ENCODE assay signal across 9 cellular contexts in genomic region chr7:26857170-26857533, GRCh38. TPM values are rescaled to one million over a fixed set of nuclear protein-coding genes. Genes with fewer than 3 reads are reported as not detected.
A peak's percentile ranks its signal among the peaks of the same experiment; 100 is the strongest.
DNase-seq lines count a peak whose midpoint lies in the region; TF ChIP-seq lines count a peak whose summit lies in the region.
"Had no signal": no experiment of that assay in that cellular context is flagged by ENCODE, and none has a peak within 500 bp of the region (broad histone marks: within the 10 kb centered on the region; RNA-seq: fewer than 3 reads in every experiment).

No MANE protein-coding gene starts in this region.

- no peaks in the 10 kb centered on the region for H3K9me2 ChIP-seq in SK-N-SH

- H3K79me2 ChIP-seq in SK-N-SH (ENCODE audit: insufficient read depth), result no peaks in the 10 kb centered on the region; the same call in 1 of the 2 replicates

- WGBS in mesodermal cell (ENCODE audit: insufficient coverage in 2 of 2), 2 experiments, result 0 to 7% methylated on average over 6 of the region's 9 CpGs
- WGBS in suprapubic skin, result 75% methylated on average over 9 of the region's 9 CpGs
- 3% methylated on average over 9 of the region's 9 CpGs for WGBS in SK-N-SH (ENCODE audit: low lambda C conversion rate)

- intact Hi-C loops in dendritic cell treated with granulocyte-macrophage colony-stimulating factor and Interleukin-4, amounts not matched to agents 40 ng/mL and 50 ng/mL, for 4 days (cut with micrococcal nuclease), result loop anchor here (10.0 kb wide), 1 partner anchor 962 kb away; no protein-coding TSS in a partner anchor

- no peak overlapping the region for H3K4me2 ChIP-seq in SK-N-SH

- H3K27me3 ChIP-seq in suprapubic skin (no peaks in the 10 kb centered on the region), SK-N-SH (ENCODE audit: insufficient read depth) (peaks cover 45% of the 10 kb centered on the region; the same call in 1 of the 2 replicates)

- POLR2A ChIA-PET in SK-N-SH (lab: Yijun Ruan, JAX), result no interaction called here

- peak overlapping the region; percentile 14 for H3K4me3 ChIP-seq in mesodermal cell (ENCODE audit: extremely low read depth, insufficient read depth, low read length, poor library complexity, severe bottlenecking)
- peak overlapping the region; percentile 40 for H3K4me3 ChIP-seq in suprapubic skin
- no peak overlapping the region for H3K4me3 ChIP-seq in SK-N-SH (ENCODE audit: low read depth in 2 of 2, low read length in 1 of 2)

- peaks cover 2% of the 10 kb centered on the region for H3K27me3 Mint-ChIP-seq in IgD-negative memory B cell
- H3K27me3 Mint-ChIP-seq in dendritic cell treated with granulocyte-macrophage colony-stimulating factor and Interleukin-4, amounts not matched to agents 40 ng/mL and 50 ng/mL, for 4 days, result peaks cover 10% of the 10 kb centered on the region
- H3K27me3 Mint-ChIP-seq in activated naive CD4-positive, alpha-beta T cell treated with anti-CD3 and anti-CD28 coated beads, Interleukin-2, amount 10 ng/mL, durations not matched to agents 7 days and 5 days, result peaks cover 38% of the 10 kb centered on the region

- H3K36me3 ChIP-seq in mesodermal cell (ENCODE audit: control insufficient read depth, insufficient read depth, low read length), result no peaks in the 10 kb centered on the region
- no peaks in the 10 kb centered on the region for H3K36me3 ChIP-seq in suprapubic skin
- H3K36me3 ChIP-seq in SK-N-SH (replicated peaks in 1 of 2; ENCODE audit: control insufficient read depth in 1 of 2, insufficient read depth in 2 of 2, low read length in 1 of 2), result no peaks in the 10 kb centered on the region

- H3K9me3 ChIP-seq in mesodermal cell (ENCODE audit: control insufficient read depth, low read length) (no peaks in the 10 kb centered on the region), suprapubic skin (no peaks in the 10 kb centered on the region), SK-N-SH (no peaks in the 10 kb centered on the region; the same call in 1 of the 2 replicates)

- H4K20me1 ChIP-seq in SK-N-SH (ENCODE audit: insufficient read depth), result no peaks in the 10 kb centered on the region

- CTCF ChIA-PET in SK-N-SH (lab: Yijun Ruan, JAX), result interaction anchor here (0.9 to 6.1 kb wide), 4 partner anchors 15 to 304 kb away, joined by 4 to 31 read pairs (median 8); no protein-coding TSS in a partner anchor
- CTCF ChIA-PET in activated naive CD4-positive, alpha-beta T cell treated with anti-CD3 and anti-CD28 coated beads, Interleukin-2, amount 10 ng/mL, durations not matched to agents 7 days and 5 days (lab: Charles Lee), result no interaction called here

- TF ChIP-seq EP300 in suprapubic skin (IDR thresholded peaks at IDR 0.05) (no peak), SK-N-SH (IDR thresholded peaks at IDR 0.05; ENCODE audit: borderline replicate concordance in 1 of 2, low read depth in 1 of 2, low read length in 1 of 2) (no peak)

- DNase-seq in suprapubic skin (ENCODE audit: low spot score in 2 of 2), result no peak
- DNase-seq in epidermal melanocyte (ENCODE audit: insufficient read length, low spot score), result no peak
- no peak for DNase-seq in erythroblast (lab: John Stamatoyannopoulos, UW)
- DNase-seq in SK-N-SH, result no peak
- DNase-seq in activated naive CD4-positive, alpha-beta T cell treated with anti-CD3 and anti-CD28 coated beads, Interleukin-2, amount 10 ng/mL, durations not matched to agents 7 days and 5 days, result no peak
- DNase-seq: NCI-H2081 treated with DMSO at 0.1 percent for 48 hours had no signal

- H3K4me3 Mint-ChIP-seq in IgD-negative memory B cell, result peak overlapping the region; percentile 75 to 94 (median 88)
- peak overlapping the region; percentile 75 for H3K4me3 Mint-ChIP-seq in dendritic cell treated with granulocyte-macrophage colony-stimulating factor and Interleukin-4, amounts not matched to agents 40 ng/mL and 50 ng/mL, for 4 days
- no peak overlapping the region for H3K4me3 Mint-ChIP-seq in activated naive CD4-positive, alpha-beta T cell treated with anti-CD3 and anti-CD28 coated beads, Interleukin-2, amount 10 ng/mL, durations not matched to agents 7 days and 5 days

- TF ChIP-seq POLR2A in suprapubic skin (IDR thresholded peaks at IDR 0.05) (no peak), erythroblast (IDR thresholded peaks at IDR 0.05; ENCODE audit: low read length) (no peak)

- no peak overlapping the region for H3K9ac ChIP-seq in SK-N-SH

- H3K27ac ChIP-seq in mesodermal cell (ENCODE audit: low read depth, low read length, severe bottlenecking) (peak overlapping the region; percentile 23), suprapubic skin (peak overlapping the region; percentile 74), SK-N-SH (ENCODE audit: low read depth in 2 of 2, low read length in 1 of 2) (no peak overlapping the region)

- no peaks in the 10 kb centered on the region for H3K9me3 Mint-ChIP-seq in IgD-negative memory B cell
- H3K9me3 Mint-ChIP-seq in dendritic cell treated with granulocyte-macrophage colony-stimulating factor and Interleukin-4, amounts not matched to agents 40 ng/mL and 50 ng/mL, for 4 days, result no peaks in the 10 kb centered on the region
- no peaks in the 10 kb centered on the region for H3K9me3 Mint-ChIP-seq in activated naive CD4-positive, alpha-beta T cell treated with anti-CD3 and anti-CD28 coated beads, Interleukin-2, amount 10 ng/mL, durations not matched to agents 7 days and 5 days

- peak overlapping the region; percentile 18 to 96 (median 94) for H3K27ac Mint-ChIP-seq in IgD-negative memory B cell
- H3K27ac Mint-ChIP-seq in dendritic cell treated with granulocyte-macrophage colony-stimulating factor and Interleukin-4, amounts not matched to agents 40 ng/mL and 50 ng/mL, for 4 days, result peak overlapping the region; percentile 83
- no peak overlapping the region for H3K27ac Mint-ChIP-seq in activated naive CD4-positive, alpha-beta T cell treated with anti-CD3 and anti-CD28 coated beads, Interleukin-2, amount 10 ng/mL, durations not matched to agents 7 days and 5 days

- TF ChIP-seq RAD21 in SK-N-SH (IDR thresholded peaks at IDR 0.05; ENCODE audit: low read length), result no peak

- TF ChIP-seq CTCF in suprapubic skin (IDR thresholded peaks at IDR 0.05) (no peak), SK-N-SH (IDR thresholded peaks at IDR 0.05) (no peak)

- H3K4me1 Mint-ChIP-seq in IgD-negative memory B cell, result peaks cover 29 to 43% (median 39%) of the 10 kb centered on the region in 3 donors
- H3K4me1 Mint-ChIP-seq in dendritic cell treated with granulocyte-macrophage colony-stimulating factor and Interleukin-4, amounts not matched to agents 40 ng/mL and 50 ng/mL, for 4 days (ENCODE audit: low read depth), result peaks cover 31% of the 10 kb centered on the region
- no peaks in the 10 kb centered on the region for H3K4me1 Mint-ChIP-seq in activated naive CD4-positive, alpha-beta T cell treated with anti-CD3 and anti-CD28 coated beads, Interleukin-2, amount 10 ng/mL, durations not matched to agents 7 days and 5 days

- no peak overlapping the region for H2AFZ ChIP-seq in SK-N-SH (ENCODE audit: low read depth)

- peaks cover 3% of the 10 kb centered on the region for H3K36me3 Mint-ChIP-seq in IgD-negative memory B cell
- peaks cover 10% of the 10 kb centered on the region for H3K36me3 Mint-ChIP-seq in dendritic cell treated with granulocyte-macrophage colony-stimulating factor and Interleukin-4, amounts not matched to agents 40 ng/mL and 50 ng/mL, for 4 days (ENCODE audit: low read depth)
- H3K36me3 Mint-ChIP-seq in activated naive CD4-positive, alpha-beta T cell treated with anti-CD3 and anti-CD28 coated beads, Interleukin-2, amount 10 ng/mL, durations not matched to agents 7 days and 5 days, result no peaks in the 10 kb centered on the region

- H3K4me1 ChIP-seq in mesodermal cell (ENCODE audit: control insufficient read depth, insufficient read depth, low read length, poor library complexity, severe bottlenecking) (no peaks in the 10 kb centered on the region), suprapubic skin (peaks cover 13% of the 10 kb centered on the region), SK-N-SH (ENCODE audit: control insufficient read depth in 1 of 2, insufficient read depth in 2 of 2, low read depth in 1 of 2, low read length in 1 of 2) (peaks cover 0 to 3% of the 10 kb centered on the region in 2 experiments; a peak in 2 of 4 replicates)

- no peaks in the 10 kb centered on the region for H3F3A ChIP-seq in SK-N-SH (replicated peaks; ENCODE audit: insufficient read depth)

TF ChIP-seq in SK-N-SH, 30 proteins besides CTCF, POLR2A, EP300 and RAD21 (continues in another document):
- TF ChIP-seq YY1 (IDR thresholded peaks at IDR 0.05; ENCODE audit: low read depth) (no peak), IRF3 (IDR thresholded peaks at IDR 0.05; ENCODE audit: low read depth, low read length) (no peak)

RNA-seq across cellular contexts. Expression of gene SKAP2, which starts 7.2 kb away (rescaled TPM):
- polyA plus RNA-seq in IgD-negative memory B cell (135 TPM), SK-N-SH (2012; rRNA removed) (0.69 and 0.91 TPM in 2 replicates)
- 8.2 TPM for polyA plus RNA-seq in mesodermal cell (2013, experiment 1 of 2)
- polyA plus RNA-seq in mesodermal cell (2013, experiment 2 of 2), result 8.3 TPM
- total RNA-seq in suprapubic skin, result 10 to 100 TPM; 21.3 to 34.4 (median 23.9) TPM
- 1.1 and 1.5 TPM in 2 replicates for polyA plus RNA-seq in SK-N-SH (2012; cell fraction: cytosol; rRNA removed)
- 0.34 and 0.66 TPM in 2 replicates for polyA plus RNA-seq in SK-N-SH (2012; cell fraction: nucleus; rRNA removed)

Comparison
In these comparisons a context has a peak if more than half of its experiments do, and no peak if none do; other contexts are left out.
1. H3K27ac ChIP-seq: peak in mesodermal cell (single experiment) and suprapubic skin (single experiment); none in SK-N-SH (0 of 2).
2. H3K4me3 ChIP-seq: peak in mesodermal cell (single experiment) and suprapubic skin (single experiment); none in SK-N-SH (0 of 2).
3. RNA of gene SKAP2, which starts 7.2 kb away (polyA plus RNA-seq): 135 TPM in IgD-negative memory B cell (single experiment); 0.34 to 1.5 TPM in SK-N-SH; every median in the first group is over 10 times any median in the second.